10 cellular contexts compared by ENCODE assay signal in genomic region chr12:76266797-76267196, GRCh38.
DNase-seq lines count a peak whose midpoint lies in the region; ATAC-seq, FAIRE-seq and TF ChIP-seq lines count a peak whose summit lies in the region.
"Had no signal": no experiment of that assay in that cellular context is flagged by ENCODE, and none has a peak within 500 bp of the region (broad histone marks: within the 10 kb centered on the region; RNA-seq: fewer than 3 reads in every experiment).

No MANE protein-coding gene starts in this region.

- no peak overlapping the region for H3K4me3 Mint-ChIP-seq in T-helper 2 cell treated with Interferon-gamma antibody and Interleukin-4, amounts not matched to agents 5 μg/mL and 100 μg/mL, for 36 hours
- H3K4me3 Mint-ChIP-seq in immature natural killer cell: no peak overlapping the region

- H3K27ac Mint-ChIP-seq in T-helper 2 cell treated with Interferon-gamma antibody and Interleukin-4, amounts not matched to agents 5 μg/mL and 100 μg/mL, for 36 hours: no peak overlapping the region
- H3K27ac Mint-ChIP-seq in immature natural killer cell: no peak overlapping the region

- no peaks in the 10 kb centered on the region for H3K36me3 Mint-ChIP-seq in T-helper 2 cell treated with Interferon-gamma antibody and Interleukin-4, amounts not matched to agents 5 μg/mL and 100 μg/mL, for 36 hours (ENCODE audit: low read depth)
- H3K36me3 Mint-ChIP-seq in immature natural killer cell: no peaks in the 10 kb centered on the region

- no peaks in the 10 kb centered on the region for H3K9me3 Mint-ChIP-seq in T-helper 2 cell treated with Interferon-gamma antibody and Interleukin-4, amounts not matched to agents 5 μg/mL and 100 μg/mL, for 36 hours
- peaks cover 0 to 3% (median 0%) of the 10 kb centered on the region in 6 donors for H3K9me3 Mint-ChIP-seq in immature natural killer cell

- H3K9ac ChIP-seq in fibroblast of lung (ENCODE audit: insufficient read depth, low read length): no peak overlapping the region

- H3K4me2 ChIP-seq in fibroblast of lung (ENCODE audit: extremely low read depth, insufficient read depth, low read length): peak overlapping the region; percentile 53

- no peaks in the 10 kb centered on the region for H3K36me3 ChIP-seq in fibroblast of lung (ENCODE audit: control insufficient read depth, insufficient read depth, low read length)
- H3K36me3 ChIP-seq in psoas muscle (ENCODE audit: insufficient read depth in 1 of 2, low read depth in 1 of 2): no peaks in the 10 kb centered on the region
- H3K36me3 ChIP-seq: Peyer's patch had no signal

- H3K9me3 ChIP-seq in fibroblast of lung (ENCODE audit: control insufficient read depth, insufficient read depth, low read depth, low read length) (no peaks in the 10 kb centered on the region), psoas muscle (no peaks in the 10 kb centered on the region)
- H3K9me3 ChIP-seq: Peyer's patch had no signal

- H3K27me3 ChIP-seq in fibroblast of lung (ENCODE audit: control insufficient read depth, insufficient read depth, low read length): no peaks in the 10 kb centered on the region
- no peaks in the 10 kb centered on the region for H3K27me3 ChIP-seq in psoas muscle (ENCODE audit: insufficient read depth in 3 of 3, low read length in 2 of 3)
- H3K27me3 ChIP-seq: Peyer's patch had no signal

- TF ChIP-seq CTCF in fibroblast of lung (conservative IDR thresholded peaks at IDR 0.05 in 1 of 2, IDR thresholded peaks at IDR 0.05 in 1 of 2; ENCODE audit: low read depth in 1 of 2, low read length in 2 of 2) (no peak), psoas muscle (IDR thresholded peaks at IDR 0.05) (no peak)

- H3K4me1 Mint-ChIP-seq in T-helper 2 cell treated with Interferon-gamma antibody and Interleukin-4, amounts not matched to agents 5 μg/mL and 100 μg/mL, for 36 hours (ENCODE audit: low read depth): no peaks in the 10 kb centered on the region
- no peaks in the 10 kb centered on the region for H3K4me1 Mint-ChIP-seq in immature natural killer cell

- peaks cover 22% of the 10 kb centered on the region for H3K4me1 ChIP-seq in fibroblast of lung (ENCODE audit: control insufficient read depth, extremely low read depth, insufficient read depth, low read length)
- peaks cover 11% of the 10 kb centered on the region for H3K4me1 ChIP-seq in psoas muscle
- H3K4me1 ChIP-seq: Peyer's patch had no signal

- H3K27me3 Mint-ChIP-seq in T-helper 2 cell treated with Interferon-gamma antibody and Interleukin-4, amounts not matched to agents 5 μg/mL and 100 μg/mL, for 36 hours (ENCODE audit: low read depth): peaks cover 10% of the 10 kb centered on the region
- peaks cover 2 to 7% (median 4%) of the 10 kb centered on the region in 3 donors for H3K27me3 Mint-ChIP-seq in immature natural killer cell (ENCODE audit: low read depth in 3 of 3)

- DNase-seq in GM03348 (ENCODE audit: low spot score) (peak; percentile 75), RCC 7860 (ENCODE audit: low spot score) (peak; percentile 82), fibroblast of lung (ENCODE audit: low read depth in 2 of 2) (peak; percentile 92 to 94), psoas muscle (peak; percentile 64 to 77), hippocampal formation (lab: John Stamatoyannopoulos, UW) (no peak), immature natural killer cell (no peak)
- DNase-seq in T-helper 2 cell treated with Interferon-gamma antibody and Interleukin-4, amounts not matched to agents 5 μg/mL and 100 μg/mL, for 36 hours (ENCODE audit: low spot score): no peak
- DNase-seq: activated CD8-positive, alpha-beta memory T cell treated with anti-CD3 and anti-CD28 coated beads for 24 hours; Peyer's patch had no signal

- 16 to 18% (median 17%) methylated on average over 2 of the region's 2 CpGs for WGBS in psoas muscle, 3 donors

- H3K4me3 ChIP-seq in fibroblast of lung (replicated peaks in 1 of 4; ENCODE audit: control extremely low read depth in 1 of 4, insufficient read depth in 1 of 4, low read depth in 3 of 4, low read length in 4 of 4) (no peak overlapping the region), psoas muscle (no peak overlapping the region)
- H3K4me3 ChIP-seq: Peyer's patch had no signal

- ATAC-seq in psoas muscle (peak; percentile 96 to 99 (median 98)), GM21723 (IDR thresholded peaks at IDR 0.05; ENCODE audit: unreplicated experiment) (no peak)

- H2AFZ ChIP-seq in fibroblast of lung (ENCODE audit: low read length): no peak overlapping the region

- no peaks in the 10 kb centered on the region for H4K20me1 ChIP-seq in fibroblast of lung (ENCODE audit: control insufficient read depth, extremely low read depth, insufficient read depth, low read length)

- peaks cover 7% of the 10 kb centered on the region for H3K79me2 ChIP-seq in fibroblast of lung (ENCODE audit: control insufficient read depth, insufficient read depth, low read length)

- FAIRE-seq in RCC 7860 (lab: Jason Lieb, UNC): peak; percentile 86

- intact Hi-C loops in psoas muscle (cut with DNase I): loop anchor here (5.0 kb wide), 2 partner anchors 76 to 81 kb away; partner anchors contain the start of gene BBS10 (in 1 of the 2)

- H3K27ac ChIP-seq in fibroblast of lung (ENCODE audit: insufficient read depth, low read length) (peak overlapping the region; percentile 58), psoas muscle (peak overlapping the region; percentile 43)
- H3K27ac ChIP-seq: Peyer's patch had no signal

Comparison
In these comparisons a context has a peak if more than half of its experiments do, and no peak if none do; other contexts are left out.
1. DNase-seq: peak in GM03348 (single experiment), RCC 7860 (single experiment), fibroblast of lung (2 of 2) and psoas muscle (2 of 2); none in T-helper 2 cell treated with Interferon-gamma antibody and Interleukin-4, amounts not matched to agents 5 μg/mL and 100 μg/mL, for 36 hours (single experiment), hippocampal formation (0 of 2) and immature natural killer cell (0 of 3).